In genomic region chr19:8307400-8307964, GRCh38 we compare ENCODE assay signal across 1 cellular context.
A peak's percentile ranks its signal among the peaks of the same experiment; 100 is the strongest.
TF ChIP-seq lines count a peak whose summit lies in the region.

No MANE protein-coding gene starts in this region.

TF ChIP-seq in GM12878, 131 proteins besides CTCF, POLR2A, EP300 and RAD21:
- TF ChIP-seq GATAD2B (conservative IDR thresholded peaks at IDR 0.05; ENCODE audit: low read depth): peak; percentile 56
- no peak for TF ChIP-seq POU2F2 (IDR thresholded peaks at IDR 0.05; ENCODE audit: borderline replicate concordance, low read depth, low read length)
- 0 out of 2 replicates have a peak, but pooled peaks have one; percentile 4 for TF ChIP-seq HCFC1 (IDR thresholded peaks at IDR 0.05; ENCODE audit: low read length)
- TF ChIP-seq HDGF (IDR thresholded peaks at IDR 0.05): peak; percentile 62; the same call in 1 of the 2 replicates
- no peak for TF ChIP-seq EED (IDR thresholded peaks at IDR 0.05; ENCODE audit: low read depth)
TF ChIP-seq in GM12878: peak in this region for 3.
